Comparison of ENCODE assay signal across 9 cellular contexts in the genomic region with DNA sequence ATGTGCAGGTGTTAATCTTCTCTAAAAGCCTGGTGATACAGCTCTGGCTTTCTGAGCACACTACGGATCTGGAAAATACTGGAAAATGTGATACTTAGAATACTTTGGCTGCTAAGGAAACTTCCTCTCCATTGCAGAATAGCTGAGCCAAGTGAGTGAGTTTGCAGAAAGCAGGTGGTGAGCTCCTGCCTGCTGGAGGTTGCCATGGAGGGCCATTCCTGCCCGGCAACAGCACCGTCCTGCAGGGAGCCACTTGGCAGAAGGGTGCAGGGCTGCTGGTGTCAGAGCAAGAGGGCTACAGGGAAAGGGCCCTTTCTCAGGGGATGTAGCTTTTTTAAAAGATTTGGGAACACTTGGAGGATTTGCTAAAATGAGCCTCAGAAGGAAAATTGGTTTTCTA. TPM values are rescaled to one million over a fixed set of nuclear protein-coding genes. Genes with fewer than 3 reads are reported as not detected.
DNase-seq lines count a peak whose midpoint lies in the region; TF ChIP-seq lines count a peak whose summit lies in the region.
"Had no signal": no experiment of that assay in that cellular context is flagged by ENCODE, and none has a peak within 500 bp of the region (broad histone marks: within the 10 kb centered on the region; RNA-seq: fewer than 3 reads in every experiment).

No MANE protein-coding gene starts in this region.

- no peak overlapping the region for H3K4me3 Mint-ChIP-seq in progenitor cell of endocrine pancreas (ENCODE audit: low read depth)

- DNase-seq in DMS79 treated with DMSO at 0.1 percent for 48 hours (lab: John Stamatoyannopoulos, UW) (peak; percentile 49), NCI-H2196 treated with DMSO at 0.1 percent for 48 hours (lab: John Stamatoyannopoulos, UW; ENCODE audit: unreplicated experiment) (peak; percentile 67), choroid plexus epithelial cell (ENCODE audit: low read depth) (peak; percentile 30), progenitor cell of endocrine pancreas (ENCODE audit: low spot score, unreplicated experiment) (no peak), KG1 (lab: John Stamatoyannopoulos, UW) (no peak)
- DNase-seq in stimulated activated naive CD4-positive, alpha-beta T cell (lab: John Stamatoyannopoulos, UW), result no peak
- DNase-seq in stimulated activated CD8-positive, alpha-beta memory T cell treated with anti-CD3 and anti-CD28 coated beads, Interleukin-4, amount 100 ng/mL, for 48 hours, result no peak
- DNase-seq: activated CD4-positive, CD25-positive, alpha-beta regulatory T cell; NCI-H526 had no signal

- H3K9me3 Mint-ChIP-seq in progenitor cell of endocrine pancreas (ENCODE audit: low read depth), result no peaks in the 10 kb centered on the region

- H3K27ac Mint-ChIP-seq in progenitor cell of endocrine pancreas, result peak overlapping the region; percentile 87

- no peaks in the 10 kb centered on the region for H3K27me3 Mint-ChIP-seq in progenitor cell of endocrine pancreas

- no peak overlapping the region for H3K4me3 ChIP-seq in choroid plexus epithelial cell (ENCODE audit: low read depth, low read length)

- no peak for TF ChIP-seq CTCF in choroid plexus epithelial cell (conservative IDR thresholded peaks at IDR 0.05; ENCODE audit: low read depth, low read length)
- no peak for TF ChIP-seq CTCF in progenitor cell of endocrine pancreas (IDR thresholded peaks at IDR 0.05; ENCODE audit: unreplicated experiment)

- H3K36me3 Mint-ChIP-seq in progenitor cell of endocrine pancreas (ENCODE audit: insufficient read depth), result peaks cover 28% of the 10 kb centered on the region

- H3K4me1 Mint-ChIP-seq in progenitor cell of endocrine pancreas (ENCODE audit: low read depth), result peaks cover 26% of the 10 kb centered on the region

RNA-seq across cellular contexts. Expression of a gene that starts 40.7 kb away (rescaled TPM):
- 73.5 and 75.7 TPM in 2 replicates for total RNA-seq in progenitor cell of endocrine pancreas

RNA-seq across cellular contexts. Expression of a gene that starts 48.0 kb away (rescaled TPM):
- total RNA-seq in progenitor cell of endocrine pancreas, result 98.7 and 99.1 TPM in 2 replicates

Comparison
In these comparisons a context has a peak if more than half of its experiments do, and no peak if none do; other contexts are left out.
1. DNase-seq: peak in DMS79 treated with DMSO at 0.1 percent for 48 hours (single experiment), NCI-H2196 treated with DMSO at 0.1 percent for 48 hours (single experiment) and choroid plexus epithelial cell (single experiment); none in progenitor cell of endocrine pancreas (single experiment), KG1 (single experiment), stimulated activated naive CD4-positive, alpha-beta T cell (0 of 6) and stimulated activated CD8-positive, alpha-beta memory T cell treated with anti-CD3 and anti-CD28 coated beads, Interleukin-4, amount 100 ng/mL, for 48 hours (single experiment).